In the genomic region with DNA sequence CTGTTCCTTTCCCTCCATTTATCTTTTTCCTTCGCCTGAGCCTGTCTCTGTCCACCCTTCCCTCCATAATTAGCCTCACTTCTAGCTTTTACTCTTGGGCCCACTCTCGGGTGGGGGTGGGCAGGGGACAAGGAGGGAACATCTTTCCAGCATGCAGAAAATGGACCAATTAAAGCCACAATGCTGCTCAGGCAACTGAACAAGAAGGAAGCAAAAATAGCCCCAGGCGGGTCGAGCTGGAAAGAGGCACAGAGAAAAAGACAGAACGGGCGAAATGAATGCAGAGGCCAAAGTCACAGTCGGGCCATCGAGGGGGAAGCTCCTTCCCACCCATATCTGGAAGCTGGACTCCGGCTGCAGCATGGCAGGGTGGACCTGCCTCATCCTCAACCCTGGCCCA, we compare ENCODE assay signal across 16 cellular contexts. TPM values are rescaled to one million over a fixed set of nuclear protein-coding genes. Genes with fewer than 3 reads are reported as not detected.
A peak's percentile ranks its signal among the peaks of the same experiment; 100 is the strongest.
DNase-seq lines count a peak whose midpoint lies in the region; ATAC-seq, FAIRE-seq and TF ChIP-seq lines count a peak whose summit lies in the region.
"Had no signal": no experiment of that assay in that cellular context is flagged by ENCODE, and none has a peak within 500 bp of the region (broad histone marks: within the 10 kb centered on the region; RNA-seq: fewer than 3 reads in every experiment).

No MANE protein-coding gene starts in this region.

- TF ChIP-seq POLR2A in IMR-90 (IDR thresholded peaks at IDR 0.05; ENCODE audit: low read depth, low read length), result no peak
- no peak for TF ChIP-seq POLR2A in HepG2 (IDR thresholded peaks at IDR 0.05; ENCODE audit: insufficient read depth in 1 of 2, low read depth in 2 of 2, low read length in 2 of 2)

- H4K8ac ChIP-seq in IMR-90 (ENCODE audit: low read depth in 2 of 2, low read length in 2 of 2) (peak overlapping the region; percentile 50 to 53; a peak in 2 of 4 replicates), neuronal stem cell (ENCODE audit: low read depth, low read length) (no peak overlapping the region)

- peak overlapping the region in 4 of 11 experiments; percentile 12 to 50 (median 42); a peak in 6 of 22 replicates for H3K27ac ChIP-seq in BLaER1 treated with 17β-estradiol and CSF1 and Interleukin-3, amounts not matched to agents 10 nM and 100 nM
- H3K27ac ChIP-seq in IMR-90 (ENCODE audit: insufficient read depth, low read length) (peak overlapping the region; percentile 97), cingulate gyrus (ENCODE audit: low read depth, low read length) (peak overlapping the region; percentile 14), neuronal stem cell (replicated peaks; ENCODE audit: low read length) (no peak overlapping the region), HepG2 (ENCODE audit: extremely low read length, insufficient read depth, low read length) (no peak overlapping the region)
- H3K27ac ChIP-seq: prostate gland, SK-N-MC had no signal

- peak overlapping the region in 6 of 11 experiments; percentile 0 to 49 (median 30); a peak in 8 of 22 replicates for H3K9ac ChIP-seq in BLaER1 treated with 17β-estradiol and CSF1 and Interleukin-3, amounts not matched to agents 10 nM and 100 nM
- peak overlapping the region; percentile 50 for H3K9ac ChIP-seq in IMR-90 (ENCODE audit: low read depth, low read length)
- H3K9ac ChIP-seq in neuronal stem cell (ENCODE audit: low read depth, low read length, poor library complexity), result no peak overlapping the region
- H3K9ac ChIP-seq in HepG2 (ENCODE audit: insufficient read depth, low read depth, low read length), result no peak overlapping the region

- H4K20me1 ChIP-seq in BLaER1 treated with 17β-estradiol and CSF1 and Interleukin-3, amounts not matched to agents 10 nM and 100 nM, result no peaks in the 10 kb centered on the region
- H4K20me1 ChIP-seq in IMR-90 (ENCODE audit: insufficient read depth, low read length) (no peaks in the 10 kb centered on the region), HepG2 (ENCODE audit: insufficient read depth, low read length) (no peaks in the 10 kb centered on the region)

- POLR2A ChIA-PET in IMR-90 (lab: Charles Lee; ENCODE audit: unreplicated experiment), result no interaction called here
- POLR2A ChIA-PET in HepG2 (lab: Yijun Ruan, JAX), result no interaction called here

- H2BK5ac ChIP-seq in IMR-90 (ENCODE audit: low read depth, low read length, poor library complexity, severe bottlenecking) (peak overlapping the region; percentile 72), neuronal stem cell (ENCODE audit: low read length) (peak overlapping the region; percentile 7)

- DNase-seq in IMR-90, result no peak
- no peak for DNase-seq in neuronal stem cell (ENCODE audit: low spot score)
- DNase-seq in RCC 7860 (ENCODE audit: low spot score), result no peak
- DNase-seq in NCI-H2107 (lab: John Stamatoyannopoulos, UW), result no peak
- DNase-seq in COLO829 (ENCODE audit: low spot score), result no peak
- no peak for DNase-seq in HepG2 (ENCODE audit: low spot score)
- DNase-seq: activated CD4-positive, alpha-beta memory T cell treated with anti-CD3 and anti-CD28 coated beads for 36 hours; head of caudate nucleus; HFFc6; stimulated activated CD4-positive, alpha-beta T cell treated with anti-CD3 and anti-CD28 coated beads, Interleukin-15, amount 100 ng/mL, for 24 hours had no signal

- peak overlapping the region; percentile 87 for H2AK5ac ChIP-seq in IMR-90 (ENCODE audit: low read depth, low read length)
- peak overlapping the region; percentile 28 for H2AK5ac ChIP-seq in neuronal stem cell (ENCODE audit: low read depth, low read length)

- in situ Hi-C loops in IMR-90 (cut with MboI; ENCODE audit: low sequenced_read_pairs) (no loop called here), HepG2 (cut with HindIII; ENCODE audit: extremely low pct_ligation_motif_present, low pct_unique_long_range_greater_than_20kb) (no loop called here)

- BruUV-seq in IMR-90 (replicated peaks; lab: Mats Ljungman, UMichigan), result no TSS peak
- BruUV-seq in HepG2 (replicated peaks; lab: Mats Ljungman, UMichigan), result no TSS peak

- peak overlapping the region; percentile 88 for H4K5ac ChIP-seq in IMR-90 (ENCODE audit: low read depth, low read length)

- H3K56ac ChIP-seq in IMR-90 (ENCODE audit: extremely low read depth, insufficient read depth, low read length), result peak overlapping the region; percentile 47

- H2AFZ ChIP-seq in IMR-90 (replicated peaks; ENCODE audit: low read length, poor library complexity) (no peak overlapping the region), neuronal stem cell (ENCODE audit: low read length) (no peak overlapping the region), HepG2 (ENCODE audit: low read length) (no peak overlapping the region)

- H2BK120ac ChIP-seq in IMR-90 (ENCODE audit: low read depth, low read length) (peak overlapping the region; percentile 79), neuronal stem cell (ENCODE audit: low read depth, low read length) (no peak overlapping the region)

- TF ChIP-seq CTCF in IMR-90 (conservative IDR thresholded peaks at IDR 0.05; ENCODE audit: low read depth, low read length) (no peak), HepG2 (CRISPR knock-in tag; IDR thresholded peaks at IDR 0.05) (no peak)

- H3K79me1 ChIP-seq in IMR-90 (ENCODE audit: low read depth in 1 of 2, low read length in 2 of 2) (no peaks in the 10 kb centered on the region), neuronal stem cell (ENCODE audit: low read depth, low read length) (no peaks in the 10 kb centered on the region)

- no peaks in the 10 kb centered on the region for H3K79me2 ChIP-seq in HepG2 (ENCODE audit: insufficient read depth, low read length)

- no peaks in the 10 kb centered on the region for H3K36me3 ChIP-seq in BLaER1 treated with 17β-estradiol and CSF1 and Interleukin-3, amounts not matched to agents 10 nM and 100 nM
- no peaks in the 10 kb centered on the region for H3K36me3 ChIP-seq in IMR-90 (ENCODE audit: control insufficient read depth, insufficient read depth, low read length)
- H3K36me3 ChIP-seq in neuronal stem cell (replicated peaks in 1 of 2; ENCODE audit: control insufficient read depth in 2 of 2, insufficient read depth in 2 of 2, low read length in 2 of 2), result no peaks in the 10 kb centered on the region
- H3K36me3 ChIP-seq in HepG2 (replicated peaks in 1 of 2; ENCODE audit: control insufficient read depth in 1 of 2, insufficient read depth in 2 of 2, low read length in 2 of 2), result no peaks in the 10 kb centered on the region
- H3K36me3 ChIP-seq: prostate gland had no signal

- FAIRE-seq in RCC 7860 (lab: Jason Lieb, UNC) (no peak), HepG2 (lab: Jason Lieb, UNC) (no peak)
- FAIRE-seq: GM19239 had no signal

- no peak for ATAC-seq in IMR-90 (ENCODE audit: low read depth)
- no peak for ATAC-seq in HepG2
- ATAC-seq: left lobe of liver had no signal

- H2AK9ac ChIP-seq in IMR-90 (replicated peaks; ENCODE audit: low read depth, low read length, poor library complexity), result peak overlapping the region; percentile 82

- H3K9me3 ChIP-seq in BLaER1 treated with 17β-estradiol and CSF1 and Interleukin-3, amounts not matched to agents 10 nM and 100 nM (replicated peaks in 1 of 11), result no peaks in the 10 kb centered on the region
- no peaks in the 10 kb centered on the region for H3K9me3 ChIP-seq in IMR-90 (ENCODE audit: control insufficient read depth, insufficient read depth, low read length)
- no peaks in the 10 kb centered on the region for H3K9me3 ChIP-seq in neuronal stem cell (replicated peaks in 1 of 2; ENCODE audit: control insufficient read depth in 2 of 2, insufficient read depth in 1 of 2, low read depth in 1 of 2, low read length in 2 of 2)
- H3K9me3 ChIP-seq in HepG2 (ENCODE audit: low read length), result no peaks in the 10 kb centered on the region
- H3K9me3 ChIP-seq: prostate gland had no signal

- peaks cover 68 to 100% (median 95%) of the 10 kb centered on the region in 10 experiments for H3K4me1 ChIP-seq in BLaER1 treated with 17β-estradiol and CSF1 and Interleukin-3, amounts not matched to agents 10 nM and 100 nM
- H3K4me1 ChIP-seq in IMR-90 (ENCODE audit: control insufficient read depth, insufficient read depth, low read length) (peaks cover 32% of the 10 kb centered on the region), neuronal stem cell (ENCODE audit: control insufficient read depth in 2 of 2, insufficient read depth in 1 of 2, low read depth in 1 of 2, low read length in 2 of 2) (peaks cover 0 to 44% of the 10 kb centered on the region in 2 donors), HepG2 (ENCODE audit: insufficient read depth, low read length) (no peaks in the 10 kb centered on the region)
- H3K4me1 ChIP-seq: prostate gland had no signal

- peak overlapping the region; percentile 91 for H2BK20ac ChIP-seq in IMR-90 (ENCODE audit: low read depth, low read length)

- H2BK15ac ChIP-seq in IMR-90 (ENCODE audit: low read depth, low read length) (peak overlapping the region; percentile 85; the same call in 2 of the 3 replicates), neuronal stem cell (ENCODE audit: low read length) (peak overlapping the region; percentile 41)

- no peak overlapping the region for H3K4me3 ChIP-seq in BLaER1 treated with 17β-estradiol and CSF1 and Interleukin-3, amounts not matched to agents 10 nM and 100 nM
- H3K4me3 ChIP-seq in IMR-90 (ENCODE audit: insufficient read depth, low read depth, low read length), result no peak overlapping the region
- H3K4me3 ChIP-seq in neuronal stem cell (ENCODE audit: low read length in 2 of 2), result no peak overlapping the region
- no peak overlapping the region for H3K4me3 ChIP-seq in HepG2 (replicated peaks in 1 of 3; ENCODE audit: insufficient read depth in 1 of 3, low read depth in 2 of 3, low read length in 3 of 3)
- H3K4me3 ChIP-seq: prostate gland, SK-N-MC had no signal

- no peak overlapping the region for H2BK12ac ChIP-seq in neuronal stem cell (ENCODE audit: low read length)

- H3K23ac ChIP-seq in IMR-90 (ENCODE audit: low read depth, low read length) (0 out of 2 replicates have a peak overlapping the region, but pooled peaks have one; percentile 11), neuronal stem cell (ENCODE audit: low read depth, low read length, poor library complexity) (no peak overlapping the region)

- CTCF ChIA-PET in IMR-90 (lab: Yijun Ruan, JAX) (interaction anchor here (1.5 kb wide), 1 partner anchor 16 kb away, joined by 6 read pairs; no protein-coding TSS in a partner anchor), HepG2 (lab: Yijun Ruan, JAX; ENCODE audit: low intra/inter-chr PET ratio, low total read pairs) (no interaction called here)

- peaks cover 10% of the 10 kb centered on the region for H3K9me1 ChIP-seq in IMR-90 (ENCODE audit: insufficient read depth, low read length)

- dilution Hi-C loops in IMR-90 (cut with HindIII; ENCODE audit: low sequenced_read_pairs, unreplicated experiment), result no loop called here

- no peak for TF ChIP-seq RAD21 in IMR-90 (IDR thresholded peaks at IDR 0.05; ENCODE audit: low read length)
- TF ChIP-seq RAD21 in HepG2 (CRISPR knock-in tag; IDR thresholded peaks at IDR 0.05), result no peak

- intact Hi-C loops in IMR-90 (cut with micrococcal nuclease) (loop anchor here (2.0 to 5.0 kb wide), 2 partner anchors 67 to 130 kb away; no protein-coding TSS in a partner anchor), HepG2 (cut with micrococcal nuclease; ENCODE audit: unreplicated experiment) (no loop called here)

- H4K91ac ChIP-seq in IMR-90 (ENCODE audit: insufficient read depth, low read depth, low read length) (peak overlapping the region; percentile 85), neuronal stem cell (ENCODE audit: low read depth, low read length, poor library complexity) (no peak overlapping the region)

- H3K14ac ChIP-seq in IMR-90 (replicated peaks; ENCODE audit: low read depth, low read length) (0 out of 2 replicates have a peak overlapping the region, but pooled peaks have one; percentile 19), neuronal stem cell (ENCODE audit: low read length) (no peak overlapping the region)

- H3K4ac ChIP-seq in IMR-90 (ENCODE audit: low read depth, low read length) (peak overlapping the region; percentile 87), neuronal stem cell (ENCODE audit: low read length) (no peak overlapping the region)

- H3K18ac ChIP-seq in IMR-90 (ENCODE audit: low read depth, low read length), result peak overlapping the region; percentile 90
- H3K18ac ChIP-seq in neuronal stem cell (ENCODE audit: low read length), result peak overlapping the region; percentile 61

- TF ChIP-seq EP300 in HepG2 (IDR thresholded peaks at IDR 0.05; ENCODE audit: low read depth in 2 of 2, low read length in 2 of 2) (no peak), HepG2 (CRISPR knock-in tag; IDR thresholded peaks at IDR 0.05; ENCODE audit: borderline replicate concordance) (no peak)

- peak overlapping the region; percentile 36 to 82 (median 73) for H3K4me2 ChIP-seq in BLaER1 treated with 17β-estradiol and CSF1 and Interleukin-3, amounts not matched to agents 10 nM and 100 nM
- peak overlapping the region; percentile 23; the same call in 1 of the 2 replicates for H3K4me2 ChIP-seq in IMR-90 (ENCODE audit: low read depth, low read length)
- no peak overlapping the region for H3K4me2 ChIP-seq in neuronal stem cell (ENCODE audit: insufficient read depth, low read length, poor library complexity, severe bottlenecking)
- no peak overlapping the region for H3K4me2 ChIP-seq in HepG2 (ENCODE audit: low read depth, low read length)

- H3K27me3 ChIP-seq in BLaER1 treated with 17β-estradiol and CSF1 and Interleukin-3, amounts not matched to agents 10 nM and 100 nM, result no peaks in the 10 kb centered on the region
- H3K27me3 ChIP-seq in IMR-90 (ENCODE audit: control insufficient read depth, insufficient read depth, low read length), result peaks cover 3% of the 10 kb centered on the region; the same call in 1 of the 2 replicates
- peaks cover 0 to 18% (median 0%) of the 10 kb centered on the region in 3 experiments for H3K27me3 ChIP-seq in neuronal stem cell (ENCODE audit: control insufficient read depth in 3 of 3, insufficient read depth in 3 of 3, low read depth in 1 of 3, low read length in 3 of 3)
- peaks cover 0 to 16% of the 10 kb centered on the region in 2 experiments; a peak in 2 of 5 replicates for H3K27me3 ChIP-seq in HepG2 (ENCODE audit: control insufficient read depth in 1 of 2, insufficient read depth in 2 of 2, low read length in 2 of 2)

- 80% methylated on average over 1 of the region's 9 CpGs; no CpG with 5 or more reads in 1 of the 2 experiments for WGBS in IMR-90 (ENCODE audit: extremely low coverage in 2 of 2, insufficient read length in 1 of 2), 2 experiments
- no CpG with 5 or more reads among the region's 9 CpGs for WGBS in neuronal stem cell (ENCODE audit: extremely low coverage in 2 of 2, insufficient read length in 2 of 2, insufficient replicate concordance in 1 of 2), 2 donors
- WGBS in HepG2 (ENCODE audit: low lambda C conversion rate), result 1% methylated on average over 9 of the region's 9 CpGs

RNA-seq across cellular contexts. Expression of a gene that starts 58.7 kb away (rescaled TPM):
- total RNA-seq in IMR-90 (2012; rRNA removed), result 1.7 and 2.2 TPM in 2 replicates
- 2.2 and 2.7 TPM in 2 replicates for polyA plus RNA-seq in IMR-90 (2012; rRNA removed)
- polyA plus RNA-seq in IMR-90 (2012; cell fraction: cytosol; rRNA removed), result 1.4 and 2.7 TPM in 2 replicates
- 4.6 and 5.9 TPM in 2 replicates for polyA plus RNA-seq in IMR-90 (2012; cell fraction: nucleus; rRNA removed; ENCODE audit: low replicate concordance)
- polyA plus RNA-seq in neuronal stem cell (2013, experiment 1 of 2), result 2.6 TPM
- polyA plus RNA-seq in neuronal stem cell (2013, experiment 2 of 2), result 2.5 TPM
- 4.1 and 4.7 TPM in 2 replicates for total RNA-seq in HepG2 (2016; rRNA removed; fragmentation: Illumina TruSeq; extraction: Trizol)
- 1.5 and 1.8 TPM in 2 replicates for total RNA-seq in HepG2 (2016; cell fraction: cytosol; rRNA removed; fragmentation: Illumina TruSeq; extraction: Trizol; ENCODE audit: low read depth)
- 3.4 and 4.3 TPM in 2 replicates for total RNA-seq in HepG2 (2016; cell fraction: insoluble cytoplasmic fraction; rRNA removed; fragmentation: Illumina TruSeq; extraction: Trizol)
- total RNA-seq in HepG2 (2016; cell fraction: membrane; rRNA removed; fragmentation: Illumina TruSeq; extraction: Trizol), result 3.9 and 5.2 TPM in 2 replicates
- total RNA-seq in HepG2 (2016; cell fraction: nucleus; rRNA removed; fragmentation: Illumina TruSeq; extraction: Trizol), result 4.6 and 6.1 TPM in 2 replicates
- polyA plus RNA-seq in HepG2 (2011; rRNA removed), result 3.3 and 3.4 TPM in 2 replicates
- polyA plus RNA-seq in HepG2 (2011; cell fraction: cytosol; rRNA removed), result 2.0 and 2.7 TPM in 2 replicates
- 6.4 and 6.7 TPM in 2 replicates for polyA plus RNA-seq in HepG2 (2011; cell fraction: nucleus; rRNA removed)
- polyA plus RNA-seq in HepG2 (2012), result 2.3 and 2.4 TPM in 2 replicates
- polyA plus RNA-seq in HepG2 (2016; cell fraction: cytosol; fragmentation: Illumina TruSeq; extraction: Trizol; ENCODE audit: low read depth), result 0.77 and 0.81 TPM in 2 replicates
- 2.8 and 4.0 TPM in 2 replicates for polyA plus RNA-seq in HepG2 (2016; cell fraction: insoluble cytoplasmic fraction; fragmentation: Illumina TruSeq; extraction: Trizol; ENCODE audit: low read depth)
- polyA plus RNA-seq in HepG2 (2016; cell fraction: membrane; fragmentation: Illumina TruSeq; extraction: Trizol; ENCODE audit: low read depth), result 2.1 and 2.4 TPM in 2 replicates
- polyA plus RNA-seq in HepG2 (2016; cell fraction: nucleus; fragmentation: Illumina TruSeq; extraction: Trizol; ENCODE audit: insufficient read depth, low read depth), result 7.1 and 7.4 TPM in 2 replicates
- 7.8 and 17.5 TPM in 2 replicates for polyA minus RNA-seq in HepG2 (2011; rRNA and poly(A)+ RNA removed; ENCODE audit: low replicate concordance)
- 3.5 and 6.2 TPM in 2 replicates for polyA minus RNA-seq in HepG2 (2011; cell fraction: cytosol; rRNA and poly(A)+ RNA removed)
- polyA minus RNA-seq in HepG2 (2011; cell fraction: nucleus; rRNA and poly(A)+ RNA removed), result 5.0 and 7.6 TPM in 2 replicates

Comparison
In these comparisons a context has a peak if more than half of its experiments do, and no peak if none do; other contexts are left out.
1. H3K27ac ChIP-seq: peak in IMR-90 (single experiment) and cingulate gyrus (single experiment); none in neuronal stem cell (single experiment) and HepG2 (single experiment).
2. H3K4me2 ChIP-seq: peak in BLaER1 treated with 17β-estradiol and CSF1 and Interleukin-3, amounts not matched to agents 10 nM and 100 nM (11 of 11) and IMR-90 (single experiment); none in neuronal stem cell (single experiment) and HepG2 (single experiment).
3. H3K9ac ChIP-seq: peak in BLaER1 treated with 17β-estradiol and CSF1 and Interleukin-3, amounts not matched to agents 10 nM and 100 nM (6 of 11) and IMR-90 (single experiment); none in neuronal stem cell (single experiment) and HepG2 (single experiment).